ENCODE assay signal across 1 cellular context in genomic region chr4:6688879-6689505, GRCh38.
A peak's percentile ranks its signal among the peaks of the same experiment; 100 is the strongest.
TF ChIP-seq lines count a peak whose summit lies in the region.

No MANE protein-coding gene starts in this region.

TF ChIP-seq in HepG2, 621 proteins besides CTCF, POLR2A, EP300 and RAD21 (continued from another document and continues in another):
- no peak for TF ChIP-seq AHDC1 (CRISPR knock-in tag; IDR thresholded peaks at IDR 0.05; ENCODE audit: borderline replicate concordance)
- TF ChIP-seq RORA (CRISPR knock-in tag; IDR thresholded peaks at IDR 0.05), result no peak
- TF ChIP-seq TFE3 (CRISPR knock-in tag; IDR thresholded peaks at IDR 0.05), result peak; percentile 43; the same call in 1 of the 2 replicates
- no peak; the same call in 1 of the 2 replicates for TF ChIP-seq TFAP4 (IDR thresholded peaks at IDR 0.05; ENCODE audit: borderline replicate concordance, low read depth)
- TF ChIP-seq ZNF878 (CRISPR knock-in tag; IDR thresholded peaks at IDR 0.05), result no peak
- TF ChIP-seq ZFYVE20 (CRISPR knock-in tag; IDR thresholded peaks at IDR 0.05; ENCODE audit: borderline replicate concordance, low read depth), result no peak
- TF ChIP-seq KIAA2018 (CRISPR knock-in tag; IDR thresholded peaks at IDR 0.05; ENCODE audit: borderline replicate concordance), result no peak
- TF ChIP-seq U2AF2 (IDR thresholded peaks at IDR 0.05; ENCODE audit: low read depth, low read length), result no peak
- TF ChIP-seq ZBTB8A (CRISPR knock-in tag; IDR thresholded peaks at IDR 0.05; ENCODE audit: borderline replicate concordance, low read depth), result no peak
- no peak for TF ChIP-seq ZSCAN29 (CRISPR knock-in tag; conservative IDR thresholded peaks at IDR 0.05)
- TF ChIP-seq ZNF235 (CRISPR knock-in tag; IDR thresholded peaks at IDR 0.05; ENCODE audit: borderline replicate concordance), result no peak
- TF ChIP-seq HNRNPK (IDR thresholded peaks at IDR 0.05; ENCODE audit: low read depth, low read length, poor library complexity, severe bottlenecking), result no peak
- no peak; the same call in 1 of the 2 replicates for TF ChIP-seq DMAP1 (CRISPR knock-in tag; IDR thresholded peaks at IDR 0.05)
- TF ChIP-seq ATF3 (CRISPR knock-in tag; IDR thresholded peaks at IDR 0.05), result peak; percentile 75
- TF ChIP-seq ZBTB46 (CRISPR knock-in tag; IDR thresholded peaks at IDR 0.05; ENCODE audit: borderline replicate concordance), result no peak
- TF ChIP-seq RARG (CRISPR knock-in tag; IDR thresholded peaks at IDR 0.05; ENCODE audit: low read depth), result 0 out of 2 replicates have a peak, but pooled peaks have one; percentile 49
- no peak; the same call in 1 of the 2 replicates for TF ChIP-seq ZNF580 (CRISPR knock-in tag; IDR thresholded peaks at IDR 0.05; ENCODE audit: borderline replicate concordance, low read depth)
- TF ChIP-seq ZNF512B (CRISPR knock-in tag; IDR thresholded peaks at IDR 0.05; ENCODE audit: borderline replicate concordance), result no peak
- TF ChIP-seq ZFP37 (CRISPR knock-in tag; IDR thresholded peaks at IDR 0.05; ENCODE audit: borderline replicate concordance), result no peak
- TF ChIP-seq NCOR1 (IDR thresholded peaks at IDR 0.05; ENCODE audit: borderline replicate concordance, low read length), result no peak
- TF ChIP-seq ATF4 (CRISPR knock-in tag; IDR thresholded peaks at IDR 0.05), result no peak
- no peak for TF ChIP-seq ZBTB10 (CRISPR knock-in tag; IDR thresholded peaks at IDR 0.05; ENCODE audit: borderline replicate concordance)
- TF ChIP-seq ZNF343 (CRISPR knock-in tag; IDR thresholded peaks at IDR 0.05), result 0 out of 2 replicates have a peak, but pooled peaks have one; percentile 35
- no peak for TF ChIP-seq ADNP (CRISPR knock-in tag; IDR thresholded peaks at IDR 0.05)
